1 cellular context compared by ENCODE assay signal in the genomic region with DNA sequence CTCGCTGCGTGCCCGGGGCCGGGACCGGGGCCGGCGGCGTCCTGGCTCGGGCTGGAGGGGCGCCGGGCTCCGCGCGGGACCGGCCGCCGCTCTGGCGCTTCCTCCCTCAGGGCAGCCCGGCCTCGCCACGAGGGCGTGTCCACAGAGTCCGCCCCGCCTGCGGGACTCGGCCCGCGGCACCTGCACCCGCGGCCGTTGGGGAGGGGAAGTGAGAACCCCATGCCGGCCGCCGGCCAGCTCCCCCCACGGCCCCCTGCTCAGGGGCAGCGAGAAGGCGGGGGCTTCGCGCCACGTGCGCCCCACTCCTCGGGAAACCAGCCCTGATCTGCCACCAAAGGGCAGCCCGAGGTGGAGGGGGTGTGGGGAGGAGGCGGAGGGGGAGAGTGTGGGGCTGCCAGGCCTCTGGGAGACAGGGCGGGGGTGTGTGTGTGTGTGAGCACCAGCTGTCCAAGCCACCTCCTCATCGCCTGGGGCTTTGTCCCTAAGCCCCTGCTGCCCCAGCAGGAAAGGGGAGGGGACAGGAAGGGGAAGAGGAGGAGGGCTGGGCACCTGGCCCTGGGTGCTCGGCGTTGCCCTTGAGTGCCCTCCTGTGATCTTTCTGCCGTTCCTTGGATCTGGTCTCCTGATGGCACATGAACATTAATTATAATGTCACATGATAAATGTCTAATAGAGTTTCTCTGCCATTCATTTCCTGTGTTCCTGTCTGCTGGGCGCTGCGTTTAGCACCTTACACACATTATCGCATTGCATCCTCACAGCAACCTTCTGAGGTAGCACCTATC.
TF ChIP-seq lines count a peak whose summit lies in the region.

TSS of gene PIK3AP1 (minus strand) at position 93 of the 785 bp plus-strand sequence. CDS start 120 bp downstream, outside the sequence.

TF ChIP-seq in WTC11, 78 proteins besides CTCF, POLR2A, EP300 and RAD21 (continued from another document):
- TF ChIP-seq ZNF425 (CRISPR knock-in tag; conservative IDR thresholded peaks at IDR 0.05) (no peak), GTF2I (CRISPR knock-in tag; conservative IDR thresholded peaks at IDR 0.05) (no peak), FOXP4 (CRISPR knock-in tag; IDR thresholded peaks at IDR 0.05) (peak; percentile 74), ZNF423 (CRISPR knock-in tag; IDR thresholded peaks at IDR 0.05) (0 out of 2 replicates have a peak, but pooled peaks have one; percentile 18), SOX15 (CRISPR knock-in tag; IDR thresholded peaks at IDR 0.05) (no peak), CBFB (CRISPR knock-in tag; IDR thresholded peaks at IDR 0.05; ENCODE audit: low read depth) (0 out of 2 replicates have a peak, but pooled peaks have one; percentile 15)
- TF ChIP-seq, protein P1, sequence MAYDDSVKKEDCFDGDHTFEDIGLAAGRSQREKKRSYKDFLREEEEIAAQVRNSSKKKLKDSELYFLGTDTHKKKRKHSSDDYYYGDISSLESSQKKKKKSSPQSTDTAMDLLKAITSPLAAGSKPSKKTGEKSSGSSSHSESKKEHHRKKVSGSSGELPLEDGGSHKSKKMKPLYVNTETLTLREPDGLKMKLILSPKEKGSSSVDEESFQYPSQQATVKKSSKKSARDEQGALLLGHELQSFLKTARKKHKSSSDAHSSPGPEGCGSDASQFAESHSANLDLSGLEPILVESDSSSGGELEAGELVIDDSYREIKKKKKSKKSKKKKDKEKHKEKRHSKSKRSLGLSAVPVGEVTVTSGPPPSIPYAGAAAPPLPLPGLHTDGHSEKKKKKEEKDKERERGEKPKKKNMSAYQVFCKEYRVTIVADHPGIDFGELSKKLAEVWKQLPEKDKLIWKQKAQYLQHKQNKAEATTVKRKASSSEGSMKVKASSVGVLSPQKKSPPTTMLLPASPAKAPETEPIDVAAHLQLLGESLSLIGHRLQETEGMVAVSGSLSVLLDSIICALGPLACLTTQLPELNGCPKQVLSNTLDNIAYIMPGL (CRISPR knock-in tag; IDR thresholded peaks at IDR 0.05) = peak; percentile 67
